Comparison of ENCODE assay signal across 8 cellular contexts in genomic region chr17:2138768-2139167, GRCh38.
A peak's percentile ranks its signal among the peaks of the same experiment; 100 is the strongest.
DNase-seq lines count a peak whose midpoint lies in the region; ATAC-seq and TF ChIP-seq lines count a peak whose summit lies in the region.

No MANE protein-coding gene starts in this region.

- no peaks in the 10 kb centered on the region for H3K27me3 Mint-ChIP-seq in brain

- no peaks in the 10 kb centered on the region for H3K36me3 ChIP-seq in psoas muscle (ENCODE audit: insufficient read depth in 1 of 2, low read depth in 1 of 2)

- H3K9me3 ChIP-seq in psoas muscle: no peaks in the 10 kb centered on the region

- peaks cover 19% of the 10 kb centered on the region for H3K36me3 Mint-ChIP-seq in brain

- no peak overlapping the region for H3K4me3 Mint-ChIP-seq in brain

- no peak overlapping the region for H3K4me3 ChIP-seq in LNCaP clone FGC (ENCODE audit: low read depth, low read length)
- no peak overlapping the region for H3K4me3 ChIP-seq in psoas muscle

- DNase-seq in DMS153 (lab: John Stamatoyannopoulos, UW) (peak; percentile 33), DMS153 treated with DMSO at 0.1 percent for 48 hours (lab: John Stamatoyannopoulos, UW; ENCODE audit: unreplicated experiment) (no peak), LNCaP clone FGC (ENCODE audit: low read depth) (peak; percentile 93), psoas muscle (peak; percentile 32 to 58), NCI-H2029 (lab: John Stamatoyannopoulos, UW) (no peak)
- no peak for DNase-seq in effector CD4-positive, alpha-beta T cell

- no peaks in the 10 kb centered on the region for H3K9me3 Mint-ChIP-seq in brain

- H3K4me1 Mint-ChIP-seq in brain: peaks cover 34% of the 10 kb centered on the region

- peaks cover 18% of the 10 kb centered on the region for H3K4me1 ChIP-seq in psoas muscle

- ATAC-seq in psoas muscle: peak; percentile 47 to 75 (median 52)
- ATAC-seq in GM18870 (IDR thresholded peaks at IDR 0.05; ENCODE audit: unreplicated experiment): no peak

- H3K27me3 ChIP-seq in psoas muscle (ENCODE audit: insufficient read depth in 3 of 3, low read length in 2 of 3): no peaks in the 10 kb centered on the region

- TF ChIP-seq CTCF in LNCaP clone FGC (IDR thresholded peaks at IDR 0.05; ENCODE audit: control insufficient read depth, extremely low read depth, insufficient read depth) (no peak), brain (conservative IDR thresholded peaks at IDR 0.05) (no peak), psoas muscle (IDR thresholded peaks at IDR 0.05) (no peak)

- intact Hi-C loops in psoas muscle (cut with DNase I): no loop called here

- WGBS in psoas muscle, 3 donors: 10 to 32% (median 17%) methylated on average over 2 of the region's 2 CpGs

- peak overlapping the region; percentile 33 for H3K27ac ChIP-seq in psoas muscle

- H3K27ac Mint-ChIP-seq in brain: peak overlapping the region in 3 of 5 experiments; percentile 24 to 94 (median 48)

Comparison
In these comparisons a context has a peak if more than half of its experiments do, and no peak if none do; other contexts are left out.
1. DNase-seq: peak in DMS153 (single experiment), LNCaP clone FGC (single experiment) and psoas muscle (2 of 2); none in DMS153 treated with DMSO at 0.1 percent for 48 hours (single experiment), effector CD4-positive, alpha-beta T cell (single experiment) and NCI-H2029 (single experiment).